ENCODE assay signal across 16 cellular contexts in genomic region chr19:38799104-38799503, GRCh38. TPM values are rescaled to one million over a fixed set of nuclear protein-coding genes. Genes with fewer than 3 reads are reported as not detected.
"Had no signal": no experiment of that assay in that cellular context is flagged by ENCODE, and none has a peak within 500 bp of the region (broad histone marks: within the 10 kb centered on the region; RNA-seq: fewer than 3 reads in every experiment).

No MANE protein-coding gene starts in this region.

- H3K4me1 ChIP-seq: esophagus muscularis mucosa, lower lobe of right lung, prostate gland had no signal

- H3K4me1 Mint-ChIP-seq: activated naive CD8-positive, alpha-beta T cell treated with anti-CD3 and anti-CD28 coated beads, Interleukin-2, amount 10 ng/mL, durations not matched to agents 7 days and 5 days had no signal

- H3K36me3 ChIP-seq: lower lobe of right lung, prostate gland, suprapubic skin had no signal

- H3K27ac Mint-ChIP-seq: activated naive CD8-positive, alpha-beta T cell treated with anti-CD3 and anti-CD28 coated beads, Interleukin-2, amount 10 ng/mL, durations not matched to agents 7 days and 5 days; activated T-helper 1 cell treated with anti-CD3 and anti-CD28 coated beads, Interleukin-12 subunit alpha, Interleukin-12 subunit beta, Interleukin-2, Interleukin-4 antibody, amounts not matched to agents 30 ng/mL and 10 ng/mL and 1 ng/mL, durations not matched to agents 14 hours and 24 hours and 36 hours; stimulated activated naive CD8-positive, alpha-beta T cell treated with anti-CD3 and anti-CD28 coated beads, Interleukin-15, Interleukin-2, amounts not matched to agents 100 ng/mL and 50 ng/mL, for 24 hours had no signal

- H3K36me3 Mint-ChIP-seq: activated naive CD8-positive, alpha-beta T cell treated with anti-CD3 and anti-CD28 coated beads, Interleukin-2, amount 10 ng/mL, durations not matched to agents 7 days and 5 days had no signal

- H3K27ac ChIP-seq: dorsolateral prefrontal cortex, esophagus muscularis mucosa, lower lobe of right lung, prostate gland, suprapubic skin had no signal

- DNase-seq: activated CD4-positive, alpha-beta T cell treated with anti-CD3 and anti-CD28 coated beads, Interleukin-2, amount 50 U/mL, for 1 hour; activated CD8-positive, alpha-beta memory T cell treated with anti-CD3 and anti-CD28 coated beads for 24 hours; activated naive CD8-positive, alpha-beta T cell treated with anti-CD3 and anti-CD28 coated beads, Interleukin-2, amount 10 ng/mL, durations not matched to agents 7 days and 5 days; dorsolateral prefrontal cortex; lower lobe of right lung; midbrain; right cardiac atrium; T-helper 9 cell had no signal

- H3K4me3 Mint-ChIP-seq: activated naive CD8-positive, alpha-beta T cell treated with anti-CD3 and anti-CD28 coated beads, Interleukin-2, amount 10 ng/mL, durations not matched to agents 7 days and 5 days; activated T-helper 1 cell treated with anti-CD3 and anti-CD28 coated beads, Interleukin-12 subunit alpha, Interleukin-12 subunit beta, Interleukin-2, Interleukin-4 antibody, amounts not matched to agents 30 ng/mL and 10 ng/mL and 1 ng/mL, durations not matched to agents 14 hours and 24 hours and 36 hours; stimulated activated naive CD8-positive, alpha-beta T cell treated with anti-CD3 and anti-CD28 coated beads, Interleukin-15, Interleukin-2, amounts not matched to agents 100 ng/mL and 50 ng/mL, for 24 hours had no signal

- ATAC-seq: right cardiac atrium had no signal

- H3K27me3 ChIP-seq: dorsolateral prefrontal cortex, esophagus muscularis mucosa, suprapubic skin had no signal

- H3K9me3 ChIP-seq: esophagus muscularis mucosa, lower lobe of right lung, prostate gland, suprapubic skin had no signal

- H3K27me3 Mint-ChIP-seq: stimulated activated naive CD8-positive, alpha-beta T cell treated with anti-CD3 and anti-CD28 coated beads, Interleukin-15, Interleukin-2, amounts not matched to agents 100 ng/mL and 50 ng/mL, for 24 hours had no signal

- H3K4me3 ChIP-seq: dorsolateral prefrontal cortex, esophagus muscularis mucosa, lower lobe of right lung, prostate gland, suprapubic skin had no signal

- H3K9me3 Mint-ChIP-seq: activated naive CD8-positive, alpha-beta T cell treated with anti-CD3 and anti-CD28 coated beads, Interleukin-2, amount 10 ng/mL, durations not matched to agents 7 days and 5 days; activated T-helper 1 cell treated with anti-CD3 and anti-CD28 coated beads, Interleukin-12 subunit alpha, Interleukin-12 subunit beta, Interleukin-2, Interleukin-4 antibody, amounts not matched to agents 30 ng/mL and 10 ng/mL and 1 ng/mL, durations not matched to agents 14 hours and 24 hours and 36 hours; stimulated activated naive CD8-positive, alpha-beta T cell treated with anti-CD3 and anti-CD28 coated beads, Interleukin-15, Interleukin-2, amounts not matched to agents 100 ng/mL and 50 ng/mL, for 24 hours had no signal

RNA-seq across cellular contexts. Expression of gene LGALS7B, which starts 10.1 kb away (rescaled TPM):
- total RNA-seq: activated naive CD8-positive, alpha-beta T cell treated with anti-CD3 and anti-CD28 coated beads, Interleukin-2, amount 10 ng/mL, durations not matched to agents 7 days and 5 days; activated T-helper 1 cell treated with anti-CD3 and anti-CD28 coated beads, Interleukin-12 subunit alpha, Interleukin-12 subunit beta, Interleukin-2, Interleukin-4 antibody, amounts not matched to agents 30 ng/mL and 10 ng/mL and 1 ng/mL, durations not matched to agents 14 hours and 24 hours and 36 hours; dorsolateral prefrontal cortex; esophagus muscularis mucosa; lower lobe of right lung; myocyte; omental fat pad; right cardiac atrium had no signal
- polyA plus RNA-seq: neural cell had no signal

RNA-seq across cellular contexts. Expression of gene LGALS4, which starts 13.6 kb away (rescaled TPM):
- total RNA-seq: myocyte had no signal

RNA-seq across cellular contexts. Expression of gene LGALS7, which starts 25.8 kb away (rescaled TPM):
- total RNA-seq: activated naive CD8-positive, alpha-beta T cell treated with anti-CD3 and anti-CD28 coated beads, Interleukin-2, amount 10 ng/mL, durations not matched to agents 7 days and 5 days; activated T-helper 1 cell treated with anti-CD3 and anti-CD28 coated beads, Interleukin-12 subunit alpha, Interleukin-12 subunit beta, Interleukin-2, Interleukin-4 antibody, amounts not matched to agents 30 ng/mL and 10 ng/mL and 1 ng/mL, durations not matched to agents 14 hours and 24 hours and 36 hours; esophagus muscularis mucosa; lower lobe of right lung; myocyte; omental fat pad; prostate gland had no signal
- polyA plus RNA-seq: neural cell, right cardiac atrium had no signal
